Comparison of ENCODE assay signal across 1 cellular context in the genomic region with DNA sequence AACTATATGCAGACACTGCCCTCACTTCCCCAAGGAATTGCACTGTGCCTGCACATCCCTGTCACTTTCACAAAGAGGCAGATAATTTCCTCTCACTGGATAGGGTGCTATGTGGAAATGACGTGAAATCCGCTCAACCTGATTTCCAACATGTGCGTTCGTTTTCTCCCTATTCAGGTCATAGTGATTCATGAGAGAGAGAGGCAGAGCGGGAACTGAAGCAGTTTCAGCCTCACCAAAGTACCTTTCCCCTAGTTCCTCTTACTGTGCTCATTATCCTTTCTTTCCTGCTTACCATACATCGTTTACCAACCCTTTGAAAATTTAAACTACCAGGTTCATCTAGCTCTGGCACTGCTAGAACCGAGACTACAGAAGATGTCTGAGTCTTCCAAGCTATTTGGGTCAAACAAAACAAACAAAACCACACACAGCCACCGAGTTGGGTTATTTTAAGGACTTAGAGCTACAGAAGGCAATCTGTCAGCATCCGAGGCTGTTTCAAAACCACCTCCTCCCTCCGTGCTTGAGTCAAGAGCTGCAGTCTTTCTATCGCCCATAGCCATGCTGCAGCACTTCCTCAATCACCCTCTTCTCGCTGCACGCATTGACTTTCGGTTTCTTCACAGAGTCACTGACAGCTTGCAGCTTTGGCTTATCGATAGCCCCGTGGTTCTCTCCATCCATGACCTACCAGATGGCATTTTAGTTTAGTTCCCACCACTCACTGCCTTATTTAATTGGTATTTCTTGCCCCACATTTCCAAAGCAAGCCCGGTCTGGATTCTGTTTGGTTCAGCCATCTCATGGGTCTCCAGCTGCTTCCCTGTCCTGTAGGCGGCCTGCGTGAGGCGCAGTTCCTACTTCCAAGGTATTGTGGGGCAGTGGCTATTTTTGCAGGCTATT.
TF ChIP-seq lines count a peak whose summit lies in the region.

No MANE protein-coding gene starts in this region.

TF ChIP-seq in H1, 55 proteins besides CTCF, POLR2A, EP300 and RAD21 (continued from another document):
- no peak for TF ChIP-seq USF2 (IDR thresholded peaks at IDR 0.05; ENCODE audit: low read length)
- TF ChIP-seq MAX (IDR thresholded peaks at IDR 0.05), result no peak
- TF ChIP-seq GTF2F1 (IDR thresholded peaks at IDR 0.05; ENCODE audit: borderline replicate concordance, low read depth, low read length), result no peak
- TF ChIP-seq SRF (IDR thresholded peaks at IDR 0.05; ENCODE audit: low read depth, low read length), result no peak
- no peak for TF ChIP-seq CTBP2 (IDR thresholded peaks at IDR 0.05; ENCODE audit: borderline replicate concordance, insufficient read depth, insufficient read length, low read length)
